Comparison of ENCODE assay signal across 2 cellular contexts in the genomic region with DNA sequence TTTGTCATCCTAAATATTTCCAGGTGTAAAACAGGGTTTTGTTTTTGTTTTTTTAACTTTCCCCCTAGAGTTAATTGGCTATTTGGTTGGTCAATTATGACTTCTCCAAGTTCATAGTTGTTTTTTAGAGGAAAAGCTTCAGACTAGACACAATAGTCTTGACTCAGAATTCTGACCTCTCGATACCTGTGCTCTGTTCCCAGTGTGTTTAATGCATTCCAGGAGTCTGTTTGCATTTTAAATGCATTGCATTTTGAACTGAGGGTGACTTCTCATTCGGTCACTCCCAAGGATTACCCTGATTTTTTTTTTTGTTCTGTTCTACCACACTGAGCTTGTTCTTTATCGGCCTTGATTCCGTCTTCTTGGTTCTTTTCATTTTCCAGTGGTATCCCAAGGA.
TF ChIP-seq lines count a peak whose summit lies in the region.

No MANE protein-coding gene starts in this region.

TF ChIP-seq in HEK293, 187 proteins besides CTCF, POLR2A, EP300 and RAD21 (continued from another document):
- TF ChIP-seq PRDM6 (tag by site-specific recombination; IDR thresholded peaks at IDR 0.05): 0 out of 2 replicates have a peak, but pooled peaks have one; percentile 30
- no peak for TF ChIP-seq ZBTB21 (tag by site-specific recombination; IDR thresholded peaks at IDR 0.05)

TF ChIP-seq in WTC11, 78 proteins besides CTCF, POLR2A, EP300 and RAD21 (continued from another document):
- no peak for TF ChIP-seq MAX (CRISPR knock-in tag; IDR thresholded peaks at IDR 0.05)
- no peak for TF ChIP-seq ZNF219 (CRISPR knock-in tag; IDR thresholded peaks at IDR 0.05; ENCODE audit: borderline replicate concordance)
- TF ChIP-seq, protein P1, sequence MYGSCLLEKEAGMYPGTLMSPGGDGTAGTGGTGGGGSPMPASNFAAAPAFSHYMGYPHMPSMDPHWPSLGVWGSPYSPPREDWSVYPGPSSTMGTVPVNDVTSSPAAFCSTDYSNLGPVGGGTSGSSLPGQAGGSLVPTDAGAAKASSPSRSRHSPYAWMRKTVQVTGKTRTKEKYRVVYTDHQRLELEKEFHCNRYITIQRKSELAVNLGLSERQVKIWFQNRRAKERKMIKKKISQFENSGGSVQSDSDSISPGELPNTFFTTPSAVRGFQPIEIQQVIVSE (CRISPR knock-in tag; IDR thresholded peaks at IDR 0.05; ENCODE audit: borderline replicate concordance): no peak
